1 cellular context compared by ENCODE assay signal in the genomic region with DNA sequence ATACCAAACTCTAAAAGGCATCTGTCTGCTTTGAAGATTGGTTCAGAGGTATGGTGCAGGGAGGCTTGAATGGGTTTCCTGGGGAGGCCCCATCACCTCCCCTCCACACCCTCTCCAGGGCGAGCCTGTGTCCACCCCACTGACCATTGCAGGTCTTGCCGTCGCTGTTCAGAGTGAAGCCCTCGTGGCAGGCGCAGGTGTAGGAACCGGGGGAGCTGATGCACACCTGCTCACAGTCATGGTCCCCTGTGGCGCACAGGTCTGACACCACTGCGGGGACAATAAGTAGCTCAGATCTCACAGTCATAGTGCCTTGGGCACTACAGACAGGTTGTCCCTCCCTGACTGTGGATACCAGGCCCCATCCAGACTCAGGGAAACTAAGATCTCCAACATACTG.
TF ChIP-seq lines count a peak whose summit lies in the region.

No MANE protein-coding gene starts in this region.

TF ChIP-seq in H1, 55 proteins besides CTCF, POLR2A, EP300 and RAD21:
- no peak for TF ChIP-seq EZH2 (IDR thresholded peaks at IDR 0.05; ENCODE audit: low read depth, low read length, severe bottlenecking)
- no peak for TF ChIP-seq SUZ12 (IDR thresholded peaks at IDR 0.05; ENCODE audit: low read length)
- TF ChIP-seq RFX5 (IDR thresholded peaks at IDR 0.05; ENCODE audit: borderline replicate concordance, low read depth, low read length): no peak
- no peak for TF ChIP-seq TCF12 (IDR thresholded peaks at IDR 0.05; ENCODE audit: low read depth, low read length)
- no peak for TF ChIP-seq BCL11A (IDR thresholded peaks at IDR 0.05; ENCODE audit: low read depth in 2 of 2, low read length in 2 of 2)
- TF ChIP-seq, protein P1, sequence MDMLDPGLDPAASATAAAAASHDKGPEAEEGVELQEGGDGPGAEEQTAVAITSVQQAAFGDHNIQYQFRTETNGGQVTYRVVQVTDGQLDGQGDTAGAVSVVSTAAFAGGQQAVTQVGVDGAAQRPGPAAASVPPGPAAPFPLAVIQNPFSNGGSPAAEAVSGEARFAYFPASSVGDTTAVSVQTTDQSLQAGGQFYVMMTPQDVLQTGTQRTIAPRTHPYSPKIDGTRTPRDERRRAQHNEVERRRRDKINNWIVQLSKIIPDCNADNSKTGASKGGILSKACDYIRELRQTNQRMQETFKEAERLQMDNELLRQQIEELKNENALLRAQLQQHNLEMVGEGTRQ (IDR thresholded peaks at IDR 0.05; ENCODE audit: low read length): no peak
- TF ChIP-seq NANOG (IDR thresholded peaks at IDR 0.05; ENCODE audit: insufficient read depth, low read depth, low read length, poor library complexity, severe bottlenecking): no peak
- TF ChIP-seq ASH2L (IDR thresholded peaks at IDR 0.05; ENCODE audit: low read length): no peak
- no peak for TF ChIP-seq RNF2 (IDR thresholded peaks at IDR 0.05; ENCODE audit: borderline replicate concordance, low read depth, low read length, missing control alignments, poor library complexity, severe bottlenecking)
- TF ChIP-seq BACH1 (IDR thresholded peaks at IDR 0.05; ENCODE audit: low read length): no peak
- no peak for TF ChIP-seq SP1 (IDR thresholded peaks at IDR 0.05; ENCODE audit: low read depth, low read length)
- TF ChIP-seq, protein P2, sequence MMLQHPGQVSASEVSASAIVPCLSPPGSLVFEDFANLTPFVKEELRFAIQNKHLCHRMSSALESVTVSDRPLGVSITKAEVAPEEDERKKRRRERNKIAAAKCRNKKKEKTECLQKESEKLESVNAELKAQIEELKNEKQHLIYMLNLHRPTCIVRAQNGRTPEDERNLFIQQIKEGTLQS (IDR thresholded peaks at IDR 0.05; ENCODE audit: insufficient read depth, low read depth, low read length): no peak
- no peak for TF ChIP-seq BRCA1 (IDR thresholded peaks at IDR 0.05; ENCODE audit: low read depth, low read length)
- no peak for TF ChIP-seq FOSL1 (IDR thresholded peaks at IDR 0.05; ENCODE audit: insufficient read depth, low read depth, low read length)
